In the genomic region with DNA sequence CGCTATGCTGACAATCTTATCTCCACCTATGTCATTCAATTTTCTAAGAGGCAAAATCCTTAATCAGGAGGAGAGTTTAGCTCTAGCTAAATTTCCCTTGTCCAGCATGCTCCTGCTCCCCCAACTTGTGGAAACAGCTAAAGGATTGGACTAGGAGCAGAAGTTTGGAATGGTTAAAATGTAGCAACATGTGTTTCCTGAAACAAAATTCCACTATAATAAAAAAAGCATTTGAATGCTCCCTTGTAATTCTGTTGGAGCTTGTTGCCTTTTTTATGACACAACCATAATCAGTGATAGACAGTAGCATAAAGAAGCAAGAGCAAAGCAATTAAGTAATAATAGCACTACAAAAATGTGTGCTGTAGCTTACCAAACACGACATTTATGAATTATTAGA, we compare ENCODE assay signal across 13 cellular contexts. TPM values are rescaled to one million over a fixed set of nuclear protein-coding genes. Genes with fewer than 3 reads are reported as not detected.
DNase-seq lines count a peak whose midpoint lies in the region; ATAC-seq and TF ChIP-seq lines count a peak whose summit lies in the region.
"Had no signal": no experiment of that assay in that cellular context is flagged by ENCODE, and none has a peak within 500 bp of the region (broad histone marks: within the 10 kb centered on the region; RNA-seq: fewer than 3 reads in every experiment).

No MANE protein-coding gene starts in this region.

- no peak for ATAC-seq in CD8-positive, alpha-beta T cell
- ATAC-seq in natural killer cell treated with Interleukin-12 subunit alpha and Interleukin-12 subunit beta and Interleukin-15 and Interleukin-18, amount 100 ng/mL, for 72 hours: no peak
- ATAC-seq in HG03039 (IDR thresholded peaks at IDR 0.05; ENCODE audit: unreplicated experiment): no peak

- no peak overlapping the region for H3K4me3 ChIP-seq in CD8-positive, alpha-beta T cell (ENCODE audit: low read depth, low read length)
- H3K4me3 ChIP-seq in effector memory CD4-positive, alpha-beta T cell (ENCODE audit: insufficient read depth, low read depth, low read length, poor library complexity, severe bottlenecking): no peak overlapping the region
- H3K4me3 ChIP-seq: uterus had no signal

- intact Hi-C loops in CD8-positive, alpha-beta T cell (cut with DNase I, micrococcal nuclease): loop anchor here (10.0 kb wide), 2 partner anchors 1252 to 1842 kb away; a partner anchor contains a TSS

- H3K27me3 ChIP-seq in CD8-positive, alpha-beta T cell (ENCODE audit: insufficient read depth, low read length): no peaks in the 10 kb centered on the region
- H3K27me3 ChIP-seq in effector memory CD4-positive, alpha-beta T cell (replicated peaks; ENCODE audit: control insufficient read depth, insufficient read depth, low read length, poor library complexity, severe bottlenecking): no peaks in the 10 kb centered on the region
- H3K27me3 ChIP-seq: uterus had no signal

- DNase-seq in CD8-positive, alpha-beta T cell: no peak
- no peak for DNase-seq in HFFc6
- DNase-seq in natural killer cell treated with Interleukin-12 subunit alpha and Interleukin-12 subunit beta and Interleukin-15 and Interleukin-18, amount 100 ng/mL, for 72 hours (ENCODE audit: low spot score): no peak
- DNase-seq in G401 (ENCODE audit: low spot score): no peak
- no peak for DNase-seq in effector memory CD4-positive, alpha-beta T cell
- DNase-seq: activated CD8-positive, alpha-beta memory T cell treated with anti-CD3 and anti-CD28 coated beads, Interleukin-2, amount 50 U/mL, for 4 hours; DMS153; mammary epithelial cell; NCI-H1694 treated with DMSO at 0.1 percent for 48 hours; retina; uterus had no signal

- H3K36me3 ChIP-seq in CD8-positive, alpha-beta T cell (ENCODE audit: insufficient read depth, low read length): no peaks in the 10 kb centered on the region
- no peaks in the 10 kb centered on the region for H3K36me3 ChIP-seq in effector memory CD4-positive, alpha-beta T cell (ENCODE audit: control insufficient read depth, insufficient read depth, low read length)
- H3K36me3 ChIP-seq: uterus had no signal

- H3K4me1 ChIP-seq in CD8-positive, alpha-beta T cell (ENCODE audit: insufficient read depth, low read length): peaks cover 94% of the 10 kb centered on the region
- peaks cover 55% of the 10 kb centered on the region for H3K4me1 ChIP-seq in effector memory CD4-positive, alpha-beta T cell (ENCODE audit: control insufficient read depth, insufficient read depth, low read length, poor library complexity, severe bottlenecking)

- TF ChIP-seq CTCF in CD8-positive, alpha-beta T cell (IDR thresholded peaks at IDR 0.05): no peak
- TF ChIP-seq CTCF in HFFc6 (IDR thresholded peaks at IDR 0.05) (no peak), brain (conservative IDR thresholded peaks at IDR 0.05) (no peak)

- in situ Hi-C loops in G401 (cut with HindIII; ENCODE audit: low sequenced_read_pairs): no loop called here

- CTCF ChIA-PET in CD8-positive, alpha-beta T cell (lab: Charles Lee): interaction anchor here (0.9 kb wide), 1 partner anchor 141 kb away, joined by 3 read pairs; a partner anchor contains a TSS

- no peak overlapping the region for H3K27ac ChIP-seq in CD8-positive, alpha-beta T cell (ENCODE audit: low read depth, low read length)
- no peak overlapping the region for H3K27ac ChIP-seq in effector memory CD4-positive, alpha-beta T cell (ENCODE audit: insufficient read depth, low read length, poor library complexity, severe bottlenecking)
- H3K27ac ChIP-seq: uterus had no signal

- no peaks in the 10 kb centered on the region for H3K9me3 Mint-ChIP-seq in CD8-positive, alpha-beta T cell
- H3K9me3 Mint-ChIP-seq in HFFc6 (no peaks in the 10 kb centered on the region), brain (no peaks in the 10 kb centered on the region)
- H3K9me3 Mint-ChIP-seq in natural killer cell treated with Interleukin-12 subunit alpha and Interleukin-12 subunit beta and Interleukin-15 and Interleukin-18, amount 100 ng/mL, for 72 hours: no peaks in the 10 kb centered on the region

- peaks cover 95% of the 10 kb centered on the region for H3K4me1 Mint-ChIP-seq in CD8-positive, alpha-beta T cell (ENCODE audit: low read depth)
- H3K4me1 Mint-ChIP-seq in HFFc6 (ENCODE audit: low read depth): peaks cover 98% of the 10 kb centered on the region
- H3K4me1 Mint-ChIP-seq in brain: peaks cover 96% of the 10 kb centered on the region
- H3K4me1 Mint-ChIP-seq in natural killer cell treated with Interleukin-12 subunit alpha and Interleukin-12 subunit beta and Interleukin-15 and Interleukin-18, amount 100 ng/mL, for 72 hours (ENCODE audit: low read depth in 2 of 2): peaks cover 77 to 93% of the 10 kb centered on the region in 2 donors

- POLR2A ChIA-PET in CD8-positive, alpha-beta T cell (lab: Charles Lee): interaction anchor here (0.6 to 1.7 kb wide), 2 partner anchors 140 to 1671 kb away, joined by 3 to 5 read pairs; a partner anchor contains a TSS

- peak overlapping the region; percentile 100 for H3K4me3 Mint-ChIP-seq in CD8-positive, alpha-beta T cell
- H3K4me3 Mint-ChIP-seq in HFFc6: peak overlapping the region; percentile 58
- peak overlapping the region in 4 of 5 experiments; percentile 19 to 56 (median 48) for H3K4me3 Mint-ChIP-seq in brain
- peak overlapping the region; percentile 95 for H3K4me3 Mint-ChIP-seq in natural killer cell treated with Interleukin-12 subunit alpha and Interleukin-12 subunit beta and Interleukin-15 and Interleukin-18, amount 100 ng/mL, for 72 hours

- H3K9me3 ChIP-seq in CD8-positive, alpha-beta T cell (ENCODE audit: low read length): no peaks in the 10 kb centered on the region
- no peaks in the 10 kb centered on the region for H3K9me3 ChIP-seq in effector memory CD4-positive, alpha-beta T cell (ENCODE audit: control insufficient read depth, low read length)
- H3K9me3 ChIP-seq: uterus had no signal

- peaks cover 48% of the 10 kb centered on the region for H3K36me3 Mint-ChIP-seq in CD8-positive, alpha-beta T cell
- peaks cover 45% of the 10 kb centered on the region for H3K36me3 Mint-ChIP-seq in HFFc6 (ENCODE audit: low read depth)
- peaks cover 9% of the 10 kb centered on the region for H3K36me3 Mint-ChIP-seq in brain
- peaks cover 56% of the 10 kb centered on the region for H3K36me3 Mint-ChIP-seq in natural killer cell treated with Interleukin-12 subunit alpha and Interleukin-12 subunit beta and Interleukin-15 and Interleukin-18, amount 100 ng/mL, for 72 hours

- H3K27ac Mint-ChIP-seq in CD8-positive, alpha-beta T cell: peak overlapping the region; percentile 33
- H3K27ac Mint-ChIP-seq in HFFc6: peak overlapping the region; percentile 51; the same call in 1 of the 2 replicates
- peak overlapping the region in 2 of 5 experiments; percentile 11 to 24 for H3K27ac Mint-ChIP-seq in brain
- H3K27ac Mint-ChIP-seq in natural killer cell treated with Interleukin-12 subunit alpha and Interleukin-12 subunit beta and Interleukin-15 and Interleukin-18, amount 100 ng/mL, for 72 hours: peak overlapping the region; percentile 95 to 98

- H3K27me3 Mint-ChIP-seq in CD8-positive, alpha-beta T cell (ENCODE audit: low read depth): no peaks in the 10 kb centered on the region
- H3K27me3 Mint-ChIP-seq in HFFc6 (ENCODE audit: insufficient read depth): no peaks in the 10 kb centered on the region; the same call in 1 of the 2 replicates
- no peaks in the 10 kb centered on the region for H3K27me3 Mint-ChIP-seq in brain
- no peaks in the 10 kb centered on the region for H3K27me3 Mint-ChIP-seq in natural killer cell treated with Interleukin-12 subunit alpha and Interleukin-12 subunit beta and Interleukin-15 and Interleukin-18, amount 100 ng/mL, for 72 hours

RNA-seq across cellular contexts. Expression of a gene that starts 6.9 kb away (rescaled TPM):
- 100 to 1,000 TPM; 121 to 122 TPM for total RNA-seq in CD8-positive, alpha-beta T cell
- total RNA-seq in HFFc6 (2021; fragmentation: NEBNext Ultra II Directional; extraction: Animal tissue kit (Norgen Biotek cat#: 25700)): 100 to 1,000 TPM; 562 to 663 (median 628) TPM
- 111 TPM for polyA plus RNA-seq in brain (ENCODE audit: insufficient read depth, low read depth, low replicate concordance)
- 100 to 1,000 TPM; 466 to 661 TPM for total RNA-seq in natural killer cell treated with Interleukin-12 subunit alpha and Interleukin-12 subunit beta and Interleukin-15 and Interleukin-18, amount 100 ng/mL, for 72 hours
- 269 and 376 TPM in 2 replicates for total RNA-seq in G401 (2014; rRNA removed; shearing (Covaris generic))

Comparison
In these comparisons a context has a peak if more than half of its experiments do, and no peak if none do; other contexts are left out.
1. H3K4me3 Mint-ChIP-seq: peak in every context shown above with its lines; median percentile 100 in CD8-positive, alpha-beta T cell; 95 in natural killer cell treated with Interleukin-12 subunit alpha and Interleukin-12 subunit beta and Interleukin-15 and Interleukin-18, amount 100 ng/mL, for 72 hours; 58 in HFFc6; 48 in brain.